8 cellular contexts compared by ENCODE assay signal in genomic region chr17:60525624-60526514, GRCh38. TPM values are rescaled to one million over a fixed set of nuclear protein-coding genes. Genes with fewer than 3 reads are reported as not detected.
DNase-seq lines count a peak whose midpoint lies in the region; ATAC-seq and TF ChIP-seq lines count a peak whose summit lies in the region.

Gene APPBP2, minus strand, starts transcription at chr17:60526242. Its CDS starts 311 bp downstream, at chr17:60525931.

- H3K27ac ChIP-seq in muscle layer of duodenum (ENCODE audit: low read length), result peak within 1 kb of the TSS; percentile 99

- H3K4me3 ChIP-seq in muscle layer of duodenum (ENCODE audit: low read depth in 1 of 2, low read length in 2 of 2), result peak within 1 kb of the TSS; percentile 93 to 98

- no peaks in the 10 kb centered on the region for H3K9me3 Mint-ChIP-seq in IgD-negative memory B cell

- H3K36me3 ChIP-seq in muscle layer of duodenum (ENCODE audit: control insufficient read depth in 1 of 2, insufficient read depth in 2 of 2, low read length in 2 of 2), result peaks cover 0 to 8% of the 10 kb centered on the region in 2 donors

- no peaks in the 10 kb centered on the region for H3K27me3 ChIP-seq in muscle layer of duodenum (ENCODE audit: low read depth, low read length)

- peak within 1 kb of the TSS; percentile 99 to 100 (median 99) for H3K4me3 Mint-ChIP-seq in IgD-negative memory B cell

- H3K36me3 Mint-ChIP-seq in IgD-negative memory B cell, result peaks cover 2% of the 10 kb centered on the region

- peaks cover 0 to 21% of the 10 kb centered on the region in 2 donors for H3K4me1 ChIP-seq in muscle layer of duodenum (ENCODE audit: control insufficient read depth in 1 of 2, insufficient read depth in 2 of 2, low read length in 2 of 2)

- no peaks in the 10 kb centered on the region for H3K27me3 Mint-ChIP-seq in IgD-negative memory B cell

- peak within 1 kb of the TSS; percentile 94 to 99 (median 95) for H3K27ac Mint-ChIP-seq in IgD-negative memory B cell

- peaks cover 30 to 43% (median 42%) of the 10 kb centered on the region in 3 donors for H3K4me1 Mint-ChIP-seq in IgD-negative memory B cell

- peak; percentile 78 for DNase-seq in DMS 273 treated with DMSO at 0.1 percent for 48 hours (lab: John Stamatoyannopoulos, UW)
- DNase-seq in activated T-cell treated with anti-CD3 and anti-CD28 coated beads, Interleukin-2, amount 50 U/mL, for 48 hours, result peak; percentile 79 to 83
- DNase-seq in stimulated activated CD8-positive, alpha-beta memory T cell treated with anti-CD3 and anti-CD28 coated beads, Interleukin-7, amount 100 ng/mL, for 4 hours (ENCODE audit: low read depth in 2 of 2), result peak; percentile 44 to 66

- ATAC-seq in GM21529 (IDR thresholded peaks at IDR 0.05; ENCODE audit: unreplicated experiment) (peak; percentile 88), esophagus mucosa (peak; percentile 96)

- no peaks in the 10 kb centered on the region for H3K9me3 ChIP-seq in muscle layer of duodenum (ENCODE audit: control insufficient read depth in 1 of 2, low read length in 2 of 2)

TF ChIP-seq in PFSK-1, 5 proteins besides CTCF, POLR2A, EP300 and RAD21:
- peak; percentile 98 for TF ChIP-seq POLR2AphosphoS5 (IDR thresholded peaks at IDR 0.05; ENCODE audit: low read depth, low read length)
- TF ChIP-seq TAF1 (IDR thresholded peaks at IDR 0.05; ENCODE audit: borderline replicate concordance, insufficient read depth, low read length), result peak; percentile 95
- peak; percentile 82 for TF ChIP-seq FOXP2 (optimal IDR thresholded peaks at IDR 0.05; ENCODE audit: borderline replicate concordance, extremely low read depth, extremely low read length, insufficient read depth)
- 0 out of 4 replicates have a peak, but pooled peaks of 1 of the 2 experiments have one; percentile 44 for TF ChIP-seq REST (IDR thresholded peaks at IDR 0.05; ENCODE audit: insufficient read depth in 1 of 2, low read depth in 2 of 2, low read length in 2 of 2)
- no peak; the same call in 1 of the 2 replicates for TF ChIP-seq SIN3A (IDR thresholded peaks at IDR 0.05; ENCODE audit: borderline replicate concordance, insufficient read depth, low read length)

RNA-seq across cellular contexts. Expression of gene APPBP2, which starts in this region (rescaled TPM):
- 24.4 TPM for polyA plus RNA-seq in IgD-negative memory B cell
- polyA plus RNA-seq in PFSK-1 (2012; ENCODE audit: insufficient read length, low read depth), result 22.2 TPM
- 23.2 TPM for total RNA-seq in esophagus mucosa

Comparison
In these comparisons a context has a peak if more than half of its experiments do, and no peak if none do; other contexts are left out.
1. Peak in every context shown above with its lines: DNase-seq, ATAC-seq, H3K4me3 ChIP-seq and H3K27ac ChIP-seq.